ENCODE assay signal across 37 cellular contexts in genomic region chr3:194604126-194604525, GRCh38.
"Had no signal": no experiment of that assay in that cellular context is flagged by ENCODE, and none has a peak within 500 bp of the region (broad histone marks: within the 10 kb centered on the region; RNA-seq: fewer than 3 reads in every experiment).

No MANE protein-coding gene starts in this region.

- DNase-seq: activated effector memory CD4-positive, alpha-beta T cell treated with anti-CD3 and anti-CD28 coated beads, Interleukin-2, amount 50 U/mL, for 16 hours; activated effector memory CD4-positive, alpha-beta T cell treated with Interleukin-2 at 50 U/mL for 16 hours; activated gamma-delta T cell; activated gamma-delta T cell treated with Interleukin-2 at 50 U/mL for 16 hours; activated naive CD4-positive, alpha-beta T cell; activated naive CD4-positive, alpha-beta T cell treated with anti-CD3 and anti-CD28 coated beads for 36 hours; activated naive CD4-positive, alpha-beta T cell treated with anti-CD3 and anti-CD28 coated beads, Interleukin-2, amount 10 ng/mL, durations not matched to agents 7 days and 5 days; activated naive CD4-positive, alpha-beta T cell treated with anti-CD3 and anti-CD28 coated beads, Interleukin-2, amount 50 U/mL, for 16 hours; activated naive CD4-positive, alpha-beta T cell treated with Interleukin-2 at 50 U/mL for 16 hours; activated naive CD8-positive, alpha-beta T cell treated with anti-CD3 and anti-CD28 coated beads for 36 hours; activated naive CD8-positive, alpha-beta T cell treated with anti-CD3 and anti-CD28 coated beads, Interleukin-2, amount 10 ng/mL, durations not matched to agents 7 days and 5 days; activated naive CD8-positive, alpha-beta T cell treated with anti-CD3 and anti-CD28 coated beads, Interleukin-2, amount 50 U/mL, for 24 hours; activated T-cell treated with anti-CD3 and anti-CD28 coated beads, Interleukin-2, amount 50 U/mL, for 24 hours; activated T-cell treated with anti-CD3 and anti-CD28 coated beads, Interleukin-2, amount 50 U/mL, for 4 hours; activated T-cell treated with anti-CD3 and anti-CD28 coated beads, Interleukin-2, amount 50 U/mL, for 48 hours; activated T-cell treated with anti-CD3 and anti-CD28 coated beads, Interleukin-2, amount 50 U/mL, for 72 hours; adrenal gland; amniotic stem cell; amygdala; anterior cingulate cortex; aorta; body of pancreas; brain microvascular endothelial cell; caudate nucleus; central memory CD4-positive, alpha-beta T cell; cerebellar nuclear complex had no signal

- H3K36me3 ChIP-seq: adrenal gland, breast epithelium, cardiac muscle cell had no signal

- H3K27ac ChIP-seq: adrenal gland, ascending aorta, body of pancreas, brain microvascular endothelial cell, breast epithelium, cardiac muscle cell had no signal

- H3K27me3 ChIP-seq: adrenal gland, ascending aorta, body of pancreas, brain microvascular endothelial cell, breast epithelium, cardiac muscle cell had no signal

- H3K9me3 Mint-ChIP-seq: activated naive CD4-positive, alpha-beta T cell treated with anti-CD3 and anti-CD28 coated beads for 36 hours; activated naive CD4-positive, alpha-beta T cell treated with anti-CD3 and anti-CD28 coated beads, Interleukin-2, amount 10 ng/mL, durations not matched to agents 7 days and 5 days; activated naive CD4-positive, alpha-beta T cell treated with anti-CD3 and anti-CD28 coated beads, Interleukin-2, amount 50 U/mL, for 24 hours; activated naive CD4-positive, alpha-beta T cell treated with anti-CD3 and anti-CD28 coated beads, Interleukin-2, amount 50 U/mL, for 72 hours; activated naive CD8-positive, alpha-beta T cell treated with anti-CD3 and anti-CD28 coated beads for 36 hours; activated naive CD8-positive, alpha-beta T cell treated with anti-CD3 and anti-CD28 coated beads, Interleukin-2, amount 10 ng/mL, durations not matched to agents 7 days and 5 days; activated naive CD8-positive, alpha-beta T cell treated with anti-CD3 and anti-CD28 coated beads, Interleukin-2, amount 50 U/mL, for 24 hours; activated T-cell treated with anti-CD3 and anti-CD28 coated beads, Interleukin-2, amount 50 U/mL, for 24 hours; activated T-cell treated with anti-CD3 and anti-CD28 coated beads, Interleukin-2, amount 50 U/mL, for 4 hours; activated T-cell treated with anti-CD3 and anti-CD28 coated beads, Interleukin-2, amount 50 U/mL, for 72 hours; activated T-helper 1 cell treated with anti-CD3 and anti-CD28 coated beads, Interleukin-12 subunit alpha, Interleukin-12 subunit beta, Interleukin-2, Interleukin-4 antibody, amounts not matched to agents 30 ng/mL and 10 ng/mL and 1 ng/mL, durations not matched to agents 14 hours and 24 hours and 36 hours; activated T-helper 17 cell treated with anti-CD3 and anti-CD28 coated beads, Interleukin-2, amount 50 U/mL, for 72 hours; activated T-helper 2 cell treated with anti-CD3 and anti-CD28 coated beads, Interferon-gamma antibody, Interleukin-2, Interleukin-4, amounts not matched to agents 10 μg/mL and 5 μg/mL and 100 μg/mL, durations not matched to agents 14 hours and 24 hours and 36 hours; brain; central memory CD8-positive, alpha-beta T cell had no signal

- H3K4me1 ChIP-seq: adrenal gland, ascending aorta, body of pancreas, breast epithelium had no signal

- H3K36me3 Mint-ChIP-seq: activated naive CD4-positive, alpha-beta T cell treated with anti-CD3 and anti-CD28 coated beads, Interleukin-2, amount 10 ng/mL, durations not matched to agents 7 days and 5 days; activated naive CD4-positive, alpha-beta T cell treated with anti-CD3 and anti-CD28 coated beads, Interleukin-2, amount 50 U/mL, for 72 hours; activated naive CD8-positive, alpha-beta T cell; activated naive CD8-positive, alpha-beta T cell treated with anti-CD3 and anti-CD28 coated beads for 36 hours; activated naive CD8-positive, alpha-beta T cell treated with anti-CD3 and anti-CD28 coated beads, Interleukin-2, amount 10 ng/mL, durations not matched to agents 7 days and 5 days had no signal

- H3K9me3 ChIP-seq: adrenal gland, ascending aorta, body of pancreas, breast epithelium had no signal

- H3K27ac Mint-ChIP-seq: activated naive CD4-positive, alpha-beta T cell treated with anti-CD3 and anti-CD28 coated beads for 36 hours; activated naive CD4-positive, alpha-beta T cell treated with anti-CD3 and anti-CD28 coated beads, Interleukin-2, amount 10 ng/mL, durations not matched to agents 7 days and 5 days; activated naive CD4-positive, alpha-beta T cell treated with anti-CD3 and anti-CD28 coated beads, Interleukin-2, amount 50 U/mL, for 24 hours; activated naive CD4-positive, alpha-beta T cell treated with anti-CD3 and anti-CD28 coated beads, Interleukin-2, amount 50 U/mL, for 72 hours; activated naive CD8-positive, alpha-beta T cell; activated naive CD8-positive, alpha-beta T cell treated with anti-CD3 and anti-CD28 coated beads for 36 hours; activated naive CD8-positive, alpha-beta T cell treated with anti-CD3 and anti-CD28 coated beads, Interleukin-2, amount 10 ng/mL, durations not matched to agents 7 days and 5 days; activated naive CD8-positive, alpha-beta T cell treated with anti-CD3 and anti-CD28 coated beads, Interleukin-2, amount 50 U/mL, for 24 hours; activated T-cell treated with anti-CD3 and anti-CD28 coated beads, Interleukin-2, amount 50 U/mL, for 24 hours; activated T-cell treated with anti-CD3 and anti-CD28 coated beads, Interleukin-2, amount 50 U/mL, for 72 hours; activated T-helper 1 cell treated with anti-CD3 and anti-CD28 coated beads, Interleukin-12 subunit alpha, Interleukin-12 subunit beta, Interleukin-2, Interleukin-4 antibody, amounts not matched to agents 30 ng/mL and 10 ng/mL and 1 ng/mL, durations not matched to agents 14 hours and 24 hours and 36 hours; activated T-helper 17 cell treated with anti-CD3 and anti-CD28 coated beads, Interleukin-2, amount 50 U/mL, for 72 hours; activated T-helper 2 cell treated with anti-CD3 and anti-CD28 coated beads, Interferon-gamma antibody, Interleukin-2, Interleukin-4, amounts not matched to agents 10 μg/mL and 5 μg/mL and 100 μg/mL, durations not matched to agents 14 hours and 24 hours and 36 hours; brain had no signal

- H3K27me3 Mint-ChIP-seq: activated naive CD4-positive, alpha-beta T cell treated with anti-CD3 and anti-CD28 coated beads, Interleukin-2, amount 50 U/mL, for 24 hours; activated naive CD8-positive, alpha-beta T cell; activated naive CD8-positive, alpha-beta T cell treated with anti-CD3 and anti-CD28 coated beads for 36 hours; activated naive CD8-positive, alpha-beta T cell treated with anti-CD3 and anti-CD28 coated beads, Interleukin-2, amount 10 ng/mL, durations not matched to agents 7 days and 5 days; activated naive CD8-positive, alpha-beta T cell treated with anti-CD3 and anti-CD28 coated beads, Interleukin-2, amount 50 U/mL, for 24 hours; activated T-cell treated with anti-CD3 and anti-CD28 coated beads, Interleukin-2, amount 50 U/mL, for 24 hours; activated T-helper 17 cell treated with anti-CD3 and anti-CD28 coated beads, Interleukin-2, amount 50 U/mL, for 72 hours; central memory CD8-positive, alpha-beta T cell had no signal

- H3K4me3 ChIP-seq: adrenal gland, ascending aorta, body of pancreas, breast epithelium, cardiac muscle cell had no signal

- H3K4me1 Mint-ChIP-seq: activated naive CD4-positive, alpha-beta T cell treated with anti-CD3 and anti-CD28 coated beads, Interleukin-2, amount 10 ng/mL, durations not matched to agents 7 days and 5 days; activated naive CD4-positive, alpha-beta T cell treated with anti-CD3 and anti-CD28 coated beads, Interleukin-2, amount 50 U/mL, for 24 hours; activated naive CD8-positive, alpha-beta T cell treated with anti-CD3 and anti-CD28 coated beads for 36 hours; activated naive CD8-positive, alpha-beta T cell treated with anti-CD3 and anti-CD28 coated beads, Interleukin-2, amount 10 ng/mL, durations not matched to agents 7 days and 5 days; activated naive CD8-positive, alpha-beta T cell treated with anti-CD3 and anti-CD28 coated beads, Interleukin-2, amount 50 U/mL, for 24 hours; activated T-helper 17 cell treated with anti-CD3 and anti-CD28 coated beads, Interleukin-2, amount 50 U/mL, for 72 hours; central memory CD8-positive, alpha-beta T cell had no signal

- H3K4me3 Mint-ChIP-seq: activated naive CD4-positive, alpha-beta T cell treated with anti-CD3 and anti-CD28 coated beads for 36 hours; activated naive CD4-positive, alpha-beta T cell treated with anti-CD3 and anti-CD28 coated beads, Interleukin-2, amount 10 ng/mL, durations not matched to agents 7 days and 5 days; activated naive CD4-positive, alpha-beta T cell treated with anti-CD3 and anti-CD28 coated beads, Interleukin-2, amount 50 U/mL, for 24 hours; activated naive CD8-positive, alpha-beta T cell; activated naive CD8-positive, alpha-beta T cell treated with anti-CD3 and anti-CD28 coated beads for 36 hours; activated naive CD8-positive, alpha-beta T cell treated with anti-CD3 and anti-CD28 coated beads, Interleukin-2, amount 10 ng/mL, durations not matched to agents 7 days and 5 days; activated naive CD8-positive, alpha-beta T cell treated with anti-CD3 and anti-CD28 coated beads, Interleukin-2, amount 50 U/mL, for 24 hours; activated T-cell treated with anti-CD3 and anti-CD28 coated beads, Interleukin-2, amount 50 U/mL, for 24 hours; activated T-cell treated with anti-CD3 and anti-CD28 coated beads, Interleukin-2, amount 50 U/mL, for 4 hours; activated T-cell treated with anti-CD3 and anti-CD28 coated beads, Interleukin-2, amount 50 U/mL, for 72 hours; activated T-helper 1 cell treated with anti-CD3 and anti-CD28 coated beads, Interleukin-12 subunit alpha, Interleukin-12 subunit beta, Interleukin-2, Interleukin-4 antibody, amounts not matched to agents 30 ng/mL and 10 ng/mL and 1 ng/mL, durations not matched to agents 14 hours and 24 hours and 36 hours; activated T-helper 17 cell treated with anti-CD3 and anti-CD28 coated beads, Interleukin-2, amount 50 U/mL, for 72 hours; brain; central memory CD8-positive, alpha-beta T cell had no signal
